8 cellular contexts compared by ENCODE assay signal in genomic region chr14:22918809-22919600, GRCh38. TPM values are rescaled to one million over a fixed set of nuclear protein-coding genes. Genes with fewer than 3 reads are reported as not detected.
A peak's percentile ranks its signal among the peaks of the same experiment; 100 is the strongest.
DNase-seq lines count a peak whose midpoint lies in the region; ATAC-seq and TF ChIP-seq lines count a peak whose summit lies in the region.

TSS of gene RBM23 (minus strand) at chr14:22919149.

- WGBS in tibial nerve, 2 donors = 1% methylated on average over 40 to 43 of the region's 45 CpGs

- peak; percentile 25 to 85 for TF ChIP-seq POLR2A in tibial nerve (IDR thresholded peaks at IDR 0.05)

- DNase-seq in NCI-H1436 (lab: John Stamatoyannopoulos, UW) (peak; percentile 100), T follicular helper cell (ENCODE audit: low read depth) (peak; percentile 100), adipocyte (ENCODE audit: low read depth) (peak; percentile 100), cardiac muscle cell (ENCODE audit: low read depth in 1 of 2, low spot score in 1 of 2) (peak; percentile 100), tibial nerve (ENCODE audit: low spot score in 2 of 2) (peak; percentile 100)

- H3K4me3 ChIP-seq in GM12875 (ENCODE audit: low read depth, low read length) (peak within 1 kb of the TSS; percentile 54), adipocyte (ENCODE audit: low read length) (peak within 1 kb of the TSS; percentile 97), cardiac muscle cell (peak within 1 kb of the TSS; percentile 53), parathyroid adenoma (ENCODE audit: low read depth, low read length) (peak within 1 kb of the TSS; percentile 100), tibial nerve (peak within 1 kb of the TSS; percentile 51 to 91 (median 81))

- peak within 1 kb of the TSS; percentile 100 for H3K4me2 ChIP-seq in parathyroid adenoma (ENCODE audit: low read length)

- peak; percentile 96 for TF ChIP-seq EP300 in tibial nerve (IDR thresholded peaks at IDR 0.05)

- peak; percentile 91 for ATAC-seq in HG02798 (IDR thresholded peaks at IDR 0.05; ENCODE audit: poor library complexity, unreplicated experiment)

- H3K36me3 ChIP-seq in adipocyte (ENCODE audit: control insufficient read depth, insufficient read depth, low read length, severe bottlenecking) (peaks cover 38% of the 10 kb centered on the region), cardiac muscle cell (peaks cover 25% of the 10 kb centered on the region), parathyroid adenoma (ENCODE audit: control insufficient read depth, insufficient read depth, low read length) (no peaks in the 10 kb centered on the region), tibial nerve (peaks cover 0 to 48% (median 0%) of the 10 kb centered on the region in 3 donors)

- H3K9ac ChIP-seq in adipocyte (ENCODE audit: low read length) (peak within 1 kb of the TSS; percentile 91), parathyroid adenoma (peak within 1 kb of the TSS; percentile 74)

- no peak for TF ChIP-seq CTCF in GM12875 (IDR thresholded peaks at IDR 0.05; ENCODE audit: borderline replicate concordance, insufficient read depth, low read depth, low read length)
- no peak for TF ChIP-seq CTCF in cardiac muscle cell (IDR thresholded peaks at IDR 0.05; ENCODE audit: low read depth, low read length)
- TF ChIP-seq CTCF in parathyroid adenoma (IDR thresholded peaks at IDR 0.05) = no peak
- peak in 2 of 5 experiments; percentile 31 to 45 for TF ChIP-seq CTCF in tibial nerve (IDR thresholded peaks at IDR 0.05)

- H2AFZ ChIP-seq in parathyroid adenoma = peak within 1 kb of the TSS; percentile 94

- H3K9me3 ChIP-seq in adipocyte (ENCODE audit: control insufficient read depth, low read length) (no peaks in the 10 kb centered on the region), cardiac muscle cell (ENCODE audit: low read depth) (no peaks in the 10 kb centered on the region), parathyroid adenoma (ENCODE audit: control insufficient read depth, low read length) (no peaks in the 10 kb centered on the region), tibial nerve (no peaks in the 10 kb centered on the region)

- peaks cover 40% of the 10 kb centered on the region for H3K79me2 ChIP-seq in parathyroid adenoma

- H3K27me3 ChIP-seq in adipocyte (replicated peaks; ENCODE audit: control insufficient read depth, insufficient read depth, low read length) (no peaks in the 10 kb centered on the region), cardiac muscle cell (no peaks in the 10 kb centered on the region), parathyroid adenoma (ENCODE audit: control insufficient read depth, insufficient read depth, low read length) (no peaks in the 10 kb centered on the region), tibial nerve (no peaks in the 10 kb centered on the region)

- H3K27ac ChIP-seq in cardiac muscle cell = peak within 1 kb of the TSS; percentile 94
- H3K27ac ChIP-seq in parathyroid adenoma = peak within 1 kb of the TSS; percentile 97
- peak within 1 kb of the TSS; percentile 96 to 100 (median 98) for H3K27ac ChIP-seq in tibial nerve

- H3K4me1 ChIP-seq in adipocyte (ENCODE audit: control insufficient read depth, insufficient read depth, low read length) (peaks cover 25% of the 10 kb centered on the region), cardiac muscle cell (ENCODE audit: low read depth) (peaks cover 7% of the 10 kb centered on the region), parathyroid adenoma (peaks cover 20% of the 10 kb centered on the region), tibial nerve (peaks cover 0 to 38% (median 20%) of the 10 kb centered on the region in 4 donors)

RNA-seq across cellular contexts. Expression of gene RBM23, which starts in this region (rescaled TPM):
- total RNA-seq in cardiac muscle cell (97.6 and 107 TPM in 2 replicates), tibial nerve (100 to 1,000 TPM in 3 of 4 donors, 10 to 100 TPM in 1; 81.9 to 633 (median 298) TPM)
- polyA plus RNA-seq in cardiac muscle cell = 93.4 and 94.7 TPM in 2 replicates

Comparison
In these comparisons a context has a peak if more than half of its experiments do, and no peak if none do; other contexts are left out.
1. Peak in every context shown above with its lines: DNase-seq, ATAC-seq, H3K4me3 ChIP-seq and H3K27ac ChIP-seq.